9 cellular contexts compared by ENCODE assay signal in genomic region chr11:34585870-34586654, GRCh38. TPM values are rescaled to one million over a fixed set of nuclear protein-coding genes. Genes with fewer than 3 reads are reported as not detected.
DNase-seq lines count a peak whose midpoint lies in the region; ATAC-seq and FAIRE-seq lines count a peak whose summit lies in the region.
"Had no signal": no experiment of that assay in that cellular context is flagged by ENCODE, and none has a peak within 500 bp of the region (broad histone marks: within the 10 kb centered on the region; RNA-seq: fewer than 3 reads in every experiment).

No MANE protein-coding gene starts in this region.

- ATAC-seq in GM18861 (IDR thresholded peaks at IDR 0.05; ENCODE audit: unreplicated experiment) (peak; percentile 71), HG03159 (IDR thresholded peaks at IDR 0.05; ENCODE audit: unreplicated experiment) (peak; percentile 87)

- H3K9me3 ChIP-seq in BLaER1: no peaks in the 10 kb centered on the region
- H3K9me3 ChIP-seq: SJSA1 had no signal

- no peak overlapping the region for H3K9ac ChIP-seq in BLaER1

- H3K27ac ChIP-seq in BLaER1: no peak overlapping the region; the same call in 1 of the 2 replicates
- H3K27ac ChIP-seq: SJSA1 had no signal

- DNase-seq in NCI-H82 (lab: John Stamatoyannopoulos, UW) (peak; percentile 41), cerebellum (ENCODE audit: low spot score) (peak; percentile 30), left kidney (ENCODE audit: low read depth, low spot score) (peak; percentile 83), urothelium cell line (ENCODE audit: low spot score) (peak; percentile 61)
- no peak for DNase-seq in activated CD4-positive, CD25-positive, alpha-beta regulatory T cell (lab: John Stamatoyannopoulos, UW)

- no peak for FAIRE-seq in urothelium cell line (lab: Jason Lieb, UNC)

- H3K27me3 ChIP-seq in BLaER1: no peaks in the 10 kb centered on the region

- H3K4me1 ChIP-seq in BLaER1: peaks cover 18% of the 10 kb centered on the region

- no peaks in the 10 kb centered on the region for H4K20me1 ChIP-seq in BLaER1

- peak overlapping the region; percentile 65 for H3K4me2 ChIP-seq in BLaER1

- H3K4me3 ChIP-seq in BLaER1: no peak overlapping the region
- H3K4me3 ChIP-seq: SJSA1 had no signal

- no peaks in the 10 kb centered on the region for H3K36me3 ChIP-seq in BLaER1
- H3K36me3 ChIP-seq: SJSA1 had no signal

RNA-seq across cellular contexts. Expression of gene EHF, which starts 34.8 kb away (rescaled TPM):
- 0.45 TPM for total RNA-seq in cerebellum
- total RNA-seq: SJSA1 had no signal

Comparison
In these comparisons a context has a peak if more than half of its experiments do, and no peak if none do; other contexts are left out.
1. DNase-seq: peak in NCI-H82 (single experiment), cerebellum (single experiment), left kidney (single experiment) and urothelium cell line (single experiment); none in activated CD4-positive, CD25-positive, alpha-beta regulatory T cell (0 of 4).